In genomic region chr5:171397599-171397998, GRCh38 we compare ENCODE assay signal across 1 cellular context.
TF ChIP-seq lines count a peak whose summit lies in the region.

No MANE protein-coding gene starts in this region.

TF ChIP-seq in A549, 52 proteins besides CTCF, POLR2A, EP300 and RAD21:
- TF ChIP-seq HDAC2 (IDR thresholded peaks at IDR 0.05), result no peak
- TF ChIP-seq CHD4 (IDR thresholded peaks at IDR 0.05; ENCODE audit: borderline replicate concordance), result no peak
- no peak for TF ChIP-seq HOXB13 (CRISPR knock-in tag; IDR thresholded peaks at IDR 0.05; ENCODE audit: low read depth)
- no peak for TF ChIP-seq NPAS2 (CRISPR knock-in tag; IDR thresholded peaks at IDR 0.05; ENCODE audit: borderline replicate concordance)
- no peak for TF ChIP-seq EHMT2 (IDR thresholded peaks at IDR 0.05; ENCODE audit: low read depth)
- TF ChIP-seq HMGXB4 (CRISPR knock-in tag; IDR thresholded peaks at IDR 0.05; ENCODE audit: borderline replicate concordance), result no peak
- TF ChIP-seq, protein P1, sequence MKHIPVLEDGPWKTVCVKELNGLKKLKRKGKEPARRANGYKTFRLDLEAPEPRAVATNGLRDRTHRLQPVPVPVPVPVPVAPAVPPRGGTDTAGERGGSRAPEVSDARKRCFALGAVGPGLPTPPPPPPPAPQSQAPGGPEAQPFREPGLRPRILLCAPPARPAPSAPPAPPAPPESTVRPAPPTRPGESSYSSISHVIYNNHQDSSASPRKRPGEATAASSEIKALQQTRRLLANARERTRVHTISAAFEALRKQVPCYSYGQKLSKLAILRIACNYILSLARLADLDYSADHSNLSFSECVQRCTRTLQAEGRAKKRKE (CRISPR knock-in tag; IDR thresholded peaks at IDR 0.05; ENCODE audit: low read depth), result no peak
- TF ChIP-seq KDM1A (IDR thresholded peaks at IDR 0.05; ENCODE audit: low read depth), result no peak
- no peak for TF ChIP-seq NR3C1 (IDR thresholded peaks at IDR 0.05)
- TF ChIP-seq RNF2 (IDR thresholded peaks at IDR 0.05; ENCODE audit: borderline replicate concordance, low read depth), result no peak
- TF ChIP-seq, protein P2, sequence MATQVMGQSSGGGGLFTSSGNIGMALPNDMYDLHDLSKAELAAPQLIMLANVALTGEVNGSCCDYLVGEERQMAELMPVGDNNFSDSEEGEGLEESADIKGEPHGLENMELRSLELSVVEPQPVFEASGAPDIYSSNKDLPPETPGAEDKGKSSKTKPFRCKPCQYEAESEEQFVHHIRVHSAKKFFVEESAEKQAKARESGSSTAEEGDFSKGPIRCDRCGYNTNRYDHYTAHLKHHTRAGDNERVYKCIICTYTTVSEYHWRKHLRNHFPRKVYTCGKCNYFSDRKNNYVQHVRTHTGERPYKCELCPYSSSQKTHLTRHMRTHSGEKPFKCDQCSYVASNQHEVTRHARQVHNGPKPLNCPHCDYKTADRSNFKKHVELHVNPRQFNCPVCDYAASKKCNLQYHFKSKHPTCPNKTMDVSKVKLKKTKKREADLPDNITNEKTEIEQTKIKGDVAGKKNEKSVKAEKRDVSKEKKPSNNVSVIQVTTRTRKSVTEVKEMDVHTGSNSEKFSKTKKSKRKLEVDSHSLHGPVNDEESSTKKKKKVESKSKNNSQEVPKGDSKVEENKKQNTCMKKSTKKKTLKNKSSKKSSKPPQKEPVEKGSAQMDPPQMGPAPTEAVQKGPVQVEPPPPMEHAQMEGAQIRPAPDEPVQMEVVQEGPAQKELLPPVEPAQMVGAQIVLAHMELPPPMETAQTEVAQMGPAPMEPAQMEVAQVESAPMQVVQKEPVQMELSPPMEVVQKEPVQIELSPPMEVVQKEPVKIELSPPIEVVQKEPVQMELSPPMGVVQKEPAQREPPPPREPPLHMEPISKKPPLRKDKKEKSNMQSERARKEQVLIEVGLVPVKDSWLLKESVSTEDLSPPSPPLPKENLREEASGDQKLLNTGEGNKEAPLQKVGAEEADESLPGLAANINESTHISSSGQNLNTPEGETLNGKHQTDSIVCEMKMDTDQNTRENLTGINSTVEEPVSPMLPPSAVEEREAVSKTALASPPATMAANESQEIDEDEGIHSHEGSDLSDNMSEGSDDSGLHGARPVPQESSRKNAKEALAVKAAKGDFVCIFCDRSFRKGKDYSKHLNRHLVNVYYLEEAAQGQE (IDR thresholded peaks at IDR 0.05), result no peak
- TF ChIP-seq ZNF302 (CRISPR knock-in tag; IDR thresholded peaks at IDR 0.05), result no peak
- TF ChIP-seq HOXA7 (CRISPR knock-in tag; IDR thresholded peaks at IDR 0.05), result no peak
